ENCODE assay signal across 16 cellular contexts in the genomic region with DNA sequence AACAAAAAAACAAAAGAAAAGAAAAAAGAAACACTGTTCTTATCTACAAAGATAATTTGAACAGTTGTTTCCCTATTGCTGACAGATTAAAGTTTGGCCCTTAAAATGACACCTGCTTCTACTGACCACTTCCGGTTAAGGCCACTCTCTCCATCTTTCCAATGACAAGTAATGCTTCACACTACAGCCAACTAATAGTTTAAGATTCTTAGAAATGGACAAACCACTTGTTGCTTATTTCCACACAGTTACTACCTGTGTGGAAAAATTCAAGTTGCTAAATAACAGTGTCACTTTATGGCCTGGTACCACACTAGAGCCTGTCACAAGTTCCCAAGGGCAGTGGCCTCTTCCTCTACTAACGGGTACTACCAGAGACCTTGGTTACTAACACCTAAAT. TPM values are rescaled to one million over a fixed set of nuclear protein-coding genes. Genes with fewer than 3 reads are reported as not detected.
DNase-seq lines count a peak whose midpoint lies in the region; ATAC-seq, FAIRE-seq and TF ChIP-seq lines count a peak whose summit lies in the region.
"Had no signal": no experiment of that assay in that cellular context is flagged by ENCODE, and none has a peak within 500 bp of the region (broad histone marks: within the 10 kb centered on the region; RNA-seq: fewer than 3 reads in every experiment).

No MANE protein-coding gene starts in this region.

- H3K4me3 ChIP-seq in right atrium auricular region = no peak overlapping the region
- H3K4me3 ChIP-seq in SU-DHL-6 (ENCODE audit: insufficient read depth, low read length, poor library complexity, severe bottlenecking) = no peak overlapping the region
- H3K4me3 ChIP-seq in HAP-1 = no peak overlapping the region
- no peak overlapping the region for H3K4me3 ChIP-seq in small intestine (ENCODE audit: low read depth in 1 of 2, low read length in 2 of 2)
- H3K4me3 ChIP-seq: skin epidermis had no signal

- H3K4me2 ChIP-seq in SU-DHL-6 (ENCODE audit: low read depth, low read length, poor library complexity, severe bottlenecking) = peak overlapping the region; percentile 80

- no peaks in the 10 kb centered on the region for H3K79me2 ChIP-seq in SU-DHL-6 (ENCODE audit: insufficient read depth, low read length)

- ATAC-seq in Right ventricle myocardium superior (ENCODE audit: poor library complexity) (no peak), GM21390 (IDR thresholded peaks at IDR 0.05; ENCODE audit: unreplicated experiment) (no peak)
- ATAC-seq: activated CD4-positive, CD25-positive, alpha-beta regulatory T cell treated with anti-CD3 and anti-CD28 coated beads, Interleukin-2, amount 50 U/mL, for 24 hours; left ventricle myocardium superior had no signal

- peaks cover 0 to 32% of the 10 kb centered on the region in 2 donors for H3K4me1 ChIP-seq in right atrium auricular region
- H3K4me1 ChIP-seq in HAP-1 = peaks cover 10% of the 10 kb centered on the region
- H3K4me1 ChIP-seq in small intestine (ENCODE audit: control insufficient read depth in 2 of 2, insufficient read depth in 1 of 2, low read depth in 1 of 2, low read length in 1 of 2) = peaks cover 0 to 3% of the 10 kb centered on the region in 2 donors

- H3K9me3 ChIP-seq in right atrium auricular region (peaks cover 0 to 5% of the 10 kb centered on the region in 2 donors), SU-DHL-6 (ENCODE audit: insufficient read depth, low read length) (no peaks in the 10 kb centered on the region), HAP-1 (0 out of 2 replicates have a peak, but pooled peaks cover 9% of the 10 kb centered on the region), small intestine (ENCODE audit: control insufficient read depth, low read depth) (no peaks in the 10 kb centered on the region)

- DNase-seq in right atrium auricular region (ENCODE audit: low spot score) (peak; percentile 47), Right ventricle myocardium superior (no peak), islet precursor cell (peak; percentile 5), HAP-1 (ENCODE audit: low spot score in 2 of 2) (no peak), NCI-H345 (lab: John Stamatoyannopoulos, UW) (no peak), small intestine (no peak)
- DNase-seq: AML-193, dermis blood vessel endothelial cell, KBM-7, left ventricle myocardium superior, OCI-M1, SW 1271 had no signal

- no peaks in the 10 kb centered on the region for H3K27me3 ChIP-seq in right atrium auricular region
- no peaks in the 10 kb centered on the region for H3K27me3 ChIP-seq in SU-DHL-6 (ENCODE audit: low read length)
- H3K27me3 ChIP-seq in HAP-1 (ENCODE audit: low read depth) = no peaks in the 10 kb centered on the region
- H3K27me3 ChIP-seq in small intestine (ENCODE audit: control insufficient read depth in 2 of 2, insufficient read depth in 2 of 2, low read length in 2 of 2) = no peaks in the 10 kb centered on the region

- H3K9ac ChIP-seq in SU-DHL-6 (ENCODE audit: low read length) = no peak overlapping the region

- no peaks in the 10 kb centered on the region for H3F3A ChIP-seq in SU-DHL-6 (ENCODE audit: insufficient read depth)

- H3K27ac ChIP-seq in right atrium auricular region (no peak overlapping the region), SU-DHL-6 (ENCODE audit: low read depth, low read length) (no peak overlapping the region), small intestine (ENCODE audit: low read depth in 1 of 2, low read length in 1 of 2) (no peak overlapping the region)
- H3K27ac ChIP-seq: skin epidermis had no signal

- H2AFZ ChIP-seq in SU-DHL-6 (ENCODE audit: low read depth, low read length, severe bottlenecking) = no peak overlapping the region

- H4K20me1 ChIP-seq in SU-DHL-6 (ENCODE audit: low read depth, low read length) = no peaks in the 10 kb centered on the region

- 71 to 86% (median 77%) methylated on average over 2 of the region's 2 CpGs for WGBS in small intestine, 3 donors

- FAIRE-seq in small intestine (lab: Jason Lieb, UNC) = no peak

- in situ Hi-C loops in HAP-1 (cut with MboI; ENCODE audit: low sequenced_read_pairs) = no loop called here

- no peaks in the 10 kb centered on the region for H3K36me3 ChIP-seq in right atrium auricular region
- H3K36me3 ChIP-seq in SU-DHL-6 (ENCODE audit: low read length) = no peaks in the 10 kb centered on the region
- peaks cover 4% of the 10 kb centered on the region for H3K36me3 ChIP-seq in HAP-1 (replicated peaks)
- H3K36me3 ChIP-seq in small intestine (ENCODE audit: control insufficient read depth in 2 of 2, insufficient read depth in 2 of 2, low read length in 2 of 2) = no peaks in the 10 kb centered on the region

- intact Hi-C loops in Right ventricle myocardium superior (cut with DNase I) = no loop called here

- TF ChIP-seq CTCF in right atrium auricular region (IDR thresholded peaks at IDR 0.05) = no peak
- no peak for TF ChIP-seq CTCF in SU-DHL-6 (IDR thresholded peaks at IDR 0.05; ENCODE audit: insufficient read depth, low read length, poor library complexity, severe bottlenecking)

- H3K9me2 ChIP-seq in SU-DHL-6 (replicated peaks; ENCODE audit: insufficient read depth, low read length) = no peaks in the 10 kb centered on the region

RNA-seq across cellular contexts. Expression of a gene that starts 2.4 kb away (rescaled TPM):
- total RNA-seq in right atrium auricular region (10 to 100 TPM; 31.8 to 33.2 TPM), Right ventricle myocardium superior (21.1 TPM)
- 10 to 100 TPM in 1 of 3 donors, 1 to 10 TPM in 2; 2.0 to 10.5 (median 3.2) TPM for polyA plus RNA-seq in small intestine

RNA-seq across cellular contexts. Expression of a gene that starts 31.9 kb away (rescaled TPM):
- 10 to 100 TPM; 43.7 to 48.5 TPM for total RNA-seq in right atrium auricular region
- total RNA-seq in Right ventricle myocardium superior = 48.8 TPM
- 10 to 100 TPM; 61.8 to 75.7 (median 74.9) TPM for polyA plus RNA-seq in small intestine

Comparison
In these comparisons a context has a peak if more than half of its experiments do, and no peak if none do; other contexts are left out.
1. DNase-seq: peak in right atrium auricular region (single experiment) and islet precursor cell (single experiment); none in Right ventricle myocardium superior (single experiment), HAP-1 (0 of 2), NCI-H345 (single experiment) and small intestine (single experiment).